9 cellular contexts compared by ENCODE assay signal in the genomic region with DNA sequence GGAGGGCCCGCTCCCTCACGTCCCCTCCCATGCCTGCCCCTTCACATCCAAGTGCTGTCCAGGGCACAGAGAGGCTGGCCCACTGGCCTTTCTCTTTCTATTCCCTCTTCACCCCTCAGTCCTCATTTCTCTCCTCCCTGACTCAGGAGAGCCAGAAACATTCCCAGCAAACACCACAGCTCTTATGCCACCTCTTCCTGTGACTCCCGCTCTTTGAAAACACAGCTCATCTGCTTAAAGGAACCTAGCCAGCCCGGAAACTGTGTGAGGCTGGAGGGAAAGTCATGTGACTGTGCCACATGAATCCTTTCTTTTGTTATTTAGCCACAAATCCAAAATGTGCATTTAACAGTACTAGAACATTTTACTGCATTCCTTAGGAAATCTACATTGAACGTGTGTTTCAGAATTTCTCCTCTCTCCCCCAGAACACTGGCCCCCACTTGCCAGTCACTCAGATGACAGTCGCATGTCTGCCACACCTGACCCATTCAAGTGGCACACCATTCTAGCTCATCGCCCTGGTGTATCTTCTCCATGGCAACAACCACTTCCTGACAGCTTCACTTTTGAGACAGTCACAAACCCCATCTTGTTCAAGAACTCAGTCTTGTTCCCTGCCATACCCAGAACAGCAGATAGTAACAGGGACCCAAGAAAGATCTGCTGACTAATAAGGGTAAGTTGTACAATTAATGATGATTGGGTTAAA. TPM values are rescaled to one million over a fixed set of nuclear protein-coding genes. Genes with fewer than 3 reads are reported as not detected.
A peak's percentile ranks its signal among the peaks of the same experiment; 100 is the strongest.
DNase-seq lines count a peak whose midpoint lies in the region; ATAC-seq and FAIRE-seq lines count a peak whose summit lies in the region.
"Had no signal": no experiment of that assay in that cellular context is flagged by ENCODE, and none has a peak within 500 bp of the region (broad histone marks: within the 10 kb centered on the region; RNA-seq: fewer than 3 reads in every experiment).

No MANE protein-coding gene starts in this region.

- peak; percentile 56 for DNase-seq in T follicular helper cell (ENCODE audit: low read depth)
- peak; percentile 51 for DNase-seq in astrocyte of the hippocampus (ENCODE audit: low read depth, low spot score)
- DNase-seq in renal cortical epithelial cell (ENCODE audit: low read depth): peak; percentile 44
- no peak for DNase-seq in GM19239 (ENCODE audit: insufficient read length, low spot score)
- no peak for DNase-seq in ureter (ENCODE audit: low spot score)
- no peak for DNase-seq in dedifferentiated amniotic fluid mesenchymal stem cell (ENCODE audit: extremely low spot score)
- DNase-seq: IMR-90 had no signal

- peak; percentile 46 for ATAC-seq in GM21576 (IDR thresholded peaks at IDR 0.05; ENCODE audit: unreplicated experiment)
- no peak for ATAC-seq in GM19395 (IDR thresholded peaks at IDR 0.05; ENCODE audit: unreplicated experiment)

- FAIRE-seq in GM19239 (lab: Jason Lieb, UNC): no peak

RNA-seq across cellular contexts. Expression of a gene that starts 42.8 kb away (rescaled TPM):
- total RNA-seq in renal cortical epithelial cell (48.8 and 73.8 TPM in 2 replicates), ureter (106 TPM)

Comparison
In these comparisons a context has a peak if more than half of its experiments do, and no peak if none do; other contexts are left out.
1. DNase-seq: peak in T follicular helper cell (single experiment), astrocyte of the hippocampus (single experiment) and renal cortical epithelial cell (single experiment); none in GM19239 (single experiment), ureter (single experiment) and dedifferentiated amniotic fluid mesenchymal stem cell (single experiment).